2 cellular contexts compared by ENCODE assay signal in genomic region chr9:133863193-133863592, GRCh38.
TF ChIP-seq lines count a peak whose summit lies in the region.

No MANE protein-coding gene starts in this region.

TF ChIP-seq in liver, 16 proteins besides CTCF, POLR2A, EP300 and RAD21:
- no peak for TF ChIP-seq ZBTB33 (IDR thresholded peaks at IDR 0.05)
- no peak for TF ChIP-seq FOXA1 (IDR thresholded peaks at IDR 0.05)
- TF ChIP-seq GABPA (IDR thresholded peaks at IDR 0.05 in 1 of 2, conservative IDR thresholded peaks at IDR 0.05 in 1 of 2): no peak
- TF ChIP-seq EGR1 (IDR thresholded peaks at IDR 0.05; ENCODE audit: low read depth in 2 of 2): no peak
- TF ChIP-seq, protein P1, sequence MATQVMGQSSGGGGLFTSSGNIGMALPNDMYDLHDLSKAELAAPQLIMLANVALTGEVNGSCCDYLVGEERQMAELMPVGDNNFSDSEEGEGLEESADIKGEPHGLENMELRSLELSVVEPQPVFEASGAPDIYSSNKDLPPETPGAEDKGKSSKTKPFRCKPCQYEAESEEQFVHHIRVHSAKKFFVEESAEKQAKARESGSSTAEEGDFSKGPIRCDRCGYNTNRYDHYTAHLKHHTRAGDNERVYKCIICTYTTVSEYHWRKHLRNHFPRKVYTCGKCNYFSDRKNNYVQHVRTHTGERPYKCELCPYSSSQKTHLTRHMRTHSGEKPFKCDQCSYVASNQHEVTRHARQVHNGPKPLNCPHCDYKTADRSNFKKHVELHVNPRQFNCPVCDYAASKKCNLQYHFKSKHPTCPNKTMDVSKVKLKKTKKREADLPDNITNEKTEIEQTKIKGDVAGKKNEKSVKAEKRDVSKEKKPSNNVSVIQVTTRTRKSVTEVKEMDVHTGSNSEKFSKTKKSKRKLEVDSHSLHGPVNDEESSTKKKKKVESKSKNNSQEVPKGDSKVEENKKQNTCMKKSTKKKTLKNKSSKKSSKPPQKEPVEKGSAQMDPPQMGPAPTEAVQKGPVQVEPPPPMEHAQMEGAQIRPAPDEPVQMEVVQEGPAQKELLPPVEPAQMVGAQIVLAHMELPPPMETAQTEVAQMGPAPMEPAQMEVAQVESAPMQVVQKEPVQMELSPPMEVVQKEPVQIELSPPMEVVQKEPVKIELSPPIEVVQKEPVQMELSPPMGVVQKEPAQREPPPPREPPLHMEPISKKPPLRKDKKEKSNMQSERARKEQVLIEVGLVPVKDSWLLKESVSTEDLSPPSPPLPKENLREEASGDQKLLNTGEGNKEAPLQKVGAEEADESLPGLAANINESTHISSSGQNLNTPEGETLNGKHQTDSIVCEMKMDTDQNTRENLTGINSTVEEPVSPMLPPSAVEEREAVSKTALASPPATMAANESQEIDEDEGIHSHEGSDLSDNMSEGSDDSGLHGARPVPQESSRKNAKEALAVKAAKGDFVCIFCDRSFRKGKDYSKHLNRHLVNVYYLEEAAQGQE (IDR thresholded peaks at IDR 0.05): no peak
- TF ChIP-seq YY1 (IDR thresholded peaks at IDR 0.05): no peak
- no peak for TF ChIP-seq RXRA (IDR thresholded peaks at IDR 0.05)
- no peak for TF ChIP-seq HNF4G (IDR thresholded peaks at IDR 0.05)
- no peak for TF ChIP-seq JUND (IDR thresholded peaks at IDR 0.05)
- no peak for TF ChIP-seq HNF4A (conservative IDR thresholded peaks at IDR 0.05)
- TF ChIP-seq TAF1 (conservative IDR thresholded peaks at IDR 0.05): no peak
- TF ChIP-seq, protein P2, sequence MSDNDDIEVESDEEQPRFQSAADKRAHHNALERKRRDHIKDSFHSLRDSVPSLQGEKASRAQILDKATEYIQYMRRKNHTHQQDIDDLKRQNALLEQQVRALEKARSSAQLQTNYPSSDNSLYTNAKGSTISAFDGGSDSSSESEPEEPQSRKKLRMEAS (IDR thresholded peaks at IDR 0.05): no peak
- no peak for TF ChIP-seq ATF3 (IDR thresholded peaks at IDR 0.05)
- no peak for TF ChIP-seq NR2F2 (IDR thresholded peaks at IDR 0.05)
- TF ChIP-seq FOXA2 (IDR thresholded peaks at IDR 0.05): no peak

TF ChIP-seq in HepG2, 621 proteins besides CTCF, POLR2A, EP300 and RAD21:
- TF ChIP-seq, protein P3, sequence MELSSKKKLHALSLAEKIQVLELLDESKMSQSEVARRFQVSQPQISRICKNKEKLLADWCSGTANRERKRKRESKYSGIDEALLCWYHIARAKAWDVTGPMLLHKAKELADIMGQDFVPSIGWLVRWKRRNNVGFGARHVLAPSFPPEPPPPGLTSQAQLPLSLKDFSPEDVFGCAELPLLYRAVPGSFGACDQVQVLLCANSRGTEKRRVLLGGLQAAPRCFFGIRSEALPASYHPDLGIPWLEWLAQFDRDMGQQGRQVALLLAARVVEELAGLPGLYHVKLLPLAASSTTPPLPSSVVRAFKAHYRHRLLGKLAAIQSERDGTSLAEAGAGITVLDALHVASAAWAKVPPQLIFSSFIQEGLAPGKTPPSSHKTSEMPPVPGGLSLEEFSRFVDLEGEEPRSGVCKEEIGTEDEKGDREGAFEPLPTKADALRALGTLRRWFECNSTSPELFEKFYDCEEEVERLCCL (CRISPR knock-in tag; IDR thresholded peaks at IDR 0.05; ENCODE audit: borderline replicate concordance): no peak
- no peak for TF ChIP-seq ZFP82 (CRISPR knock-in tag; IDR thresholded peaks at IDR 0.05; ENCODE audit: borderline replicate concordance)
- no peak for TF ChIP-seq ZNF282 (IDR thresholded peaks at IDR 0.05; ENCODE audit: partially characterized antibody)
- TF ChIP-seq, protein P4, sequence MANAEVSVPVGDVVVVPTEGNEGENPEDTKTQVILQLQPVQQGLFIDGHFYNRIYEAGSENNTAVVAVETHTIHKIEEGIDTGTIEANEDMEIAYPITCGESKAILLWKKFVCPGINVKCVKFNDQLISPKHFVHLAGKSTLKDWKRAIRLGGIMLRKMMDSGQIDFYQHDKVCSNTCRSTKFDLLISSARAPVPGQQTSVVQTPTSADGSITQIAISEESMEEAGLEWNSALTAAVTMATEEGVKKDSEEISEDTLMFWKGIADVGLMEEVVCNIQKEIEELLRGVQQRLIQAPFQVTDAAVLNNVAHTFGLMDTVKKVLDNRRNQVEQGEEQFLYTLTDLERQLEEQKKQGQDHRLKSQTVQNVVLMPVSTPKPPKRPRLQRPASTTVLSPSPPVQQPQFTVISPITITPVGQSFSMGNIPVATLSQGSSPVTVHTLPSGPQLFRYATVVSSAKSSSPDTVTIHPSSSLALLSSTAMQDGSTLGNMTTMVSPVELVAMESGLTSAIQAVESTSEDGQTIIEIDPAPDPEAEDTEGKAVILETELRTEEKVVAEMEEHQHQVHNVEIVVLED (CRISPR knock-in tag; IDR thresholded peaks at IDR 0.05; ENCODE audit: borderline replicate concordance): no peak
- TF ChIP-seq, protein P5, sequence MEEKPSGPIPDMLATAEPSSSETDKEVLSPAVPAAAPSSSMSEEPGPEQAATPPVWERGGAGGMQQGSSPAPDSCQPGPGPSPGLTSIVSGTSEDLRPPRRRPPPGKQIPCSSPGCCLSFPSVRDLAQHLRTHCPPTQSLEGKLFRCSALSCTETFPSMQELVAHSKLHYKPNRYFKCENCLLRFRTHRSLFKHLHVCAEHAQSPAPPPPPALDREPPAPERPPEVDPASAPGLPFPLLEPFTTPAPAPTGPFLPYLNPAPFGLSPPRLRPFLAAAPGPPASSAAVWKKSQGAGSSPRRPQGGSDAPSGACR (CRISPR knock-in tag; IDR thresholded peaks at IDR 0.05): no peak
- TF ChIP-seq RFX5 (IDR thresholded peaks at IDR 0.05; ENCODE audit: low read depth, low read length): no peak
- TF ChIP-seq NKX3-1 (CRISPR knock-in tag; IDR thresholded peaks at IDR 0.05): no peak
- no peak for TF ChIP-seq RFXANK (CRISPR knock-in tag; IDR thresholded peaks at IDR 0.05)
- no peak for TF ChIP-seq ZNF484 (CRISPR knock-in tag; IDR thresholded peaks at IDR 0.05; ENCODE audit: borderline replicate concordance, low read depth)
- TF ChIP-seq NFE2L1 (CRISPR knock-in tag; IDR thresholded peaks at IDR 0.05; ENCODE audit: borderline replicate concordance): no peak
TF ChIP-seq in HepG2: peak in this region for 0.
